ENCODE assay signal across 1 cellular context in genomic region chr17:46782250-46782953, GRCh38.
TF ChIP-seq lines count a peak whose summit lies in the region.

No MANE protein-coding gene starts in this region.

TF ChIP-seq in K562, 482 proteins besides CTCF, POLR2A, EP300 and RAD21 (continued from another document and continues in another):
- TF ChIP-seq, protein P1, sequence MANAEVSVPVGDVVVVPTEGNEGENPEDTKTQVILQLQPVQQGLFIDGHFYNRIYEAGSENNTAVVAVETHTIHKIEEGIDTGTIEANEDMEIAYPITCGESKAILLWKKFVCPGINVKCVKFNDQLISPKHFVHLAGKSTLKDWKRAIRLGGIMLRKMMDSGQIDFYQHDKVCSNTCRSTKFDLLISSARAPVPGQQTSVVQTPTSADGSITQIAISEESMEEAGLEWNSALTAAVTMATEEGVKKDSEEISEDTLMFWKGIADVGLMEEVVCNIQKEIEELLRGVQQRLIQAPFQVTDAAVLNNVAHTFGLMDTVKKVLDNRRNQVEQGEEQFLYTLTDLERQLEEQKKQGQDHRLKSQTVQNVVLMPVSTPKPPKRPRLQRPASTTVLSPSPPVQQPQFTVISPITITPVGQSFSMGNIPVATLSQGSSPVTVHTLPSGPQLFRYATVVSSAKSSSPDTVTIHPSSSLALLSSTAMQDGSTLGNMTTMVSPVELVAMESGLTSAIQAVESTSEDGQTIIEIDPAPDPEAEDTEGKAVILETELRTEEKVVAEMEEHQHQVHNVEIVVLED (CRISPR knock-in tag; IDR thresholded peaks at IDR 0.05): no peak
- TF ChIP-seq KDM2B (CRISPR knock-in tag; IDR thresholded peaks at IDR 0.05) (no peak), TCF7 (IDR thresholded peaks at IDR 0.05; ENCODE audit: borderline replicate concordance) (no peak), ZNF518B (CRISPR knock-in tag; IDR thresholded peaks at IDR 0.05) (no peak), HMG20A (CRISPR knock-in tag; conservative IDR thresholded peaks at IDR 0.05) (no peak), RFX7 (CRISPR knock-in tag; IDR thresholded peaks at IDR 0.05) (no peak), FOS (IDR thresholded peaks at IDR 0.05; ENCODE audit: extremely low read depth, insufficient read length) (no peak), ZNF551 (CRISPR knock-in tag; IDR thresholded peaks at IDR 0.05) (no peak), HDAC2 (IDR thresholded peaks at IDR 0.05) (no peak), EP400 (IDR thresholded peaks at IDR 0.05) (no peak), ESRRA (IDR thresholded peaks at IDR 0.05; ENCODE audit: borderline replicate concordance, low read depth) (0 out of 2 replicates have a peak, but pooled peaks have one; percentile 15), ZNF644 (tag; IDR thresholded peaks at IDR 0.05; ENCODE audit: low read depth) (no peak), ZSCAN29 (IDR thresholded peaks at IDR 0.05) (no peak), CHD4 (IDR thresholded peaks at IDR 0.05; ENCODE audit: insufficient read depth, insufficient replicate concordance, low read depth, low read length, poor library complexity, severe bottlenecking) (no peak), ATF1 (CRISPR knock-in tag; IDR thresholded peaks at IDR 0.05) (no peak), ATF1 (tag; IDR thresholded peaks at IDR 0.05) (0 out of 2 replicates have a peak, but pooled peaks have one; percentile 33), ZNF217 (CRISPR knock-in tag; IDR thresholded peaks at IDR 0.05) (no peak), SNIP1 (IDR thresholded peaks at IDR 0.05; ENCODE audit: low read depth) (no peak), CTCFL (IDR thresholded peaks at IDR 0.05; ENCODE audit: borderline replicate concordance, insufficient read depth, low read depth, low read length, poor library complexity, severe bottlenecking) (no peak), FOXA3 (CRISPR knock-in tag; conservative IDR thresholded peaks at IDR 0.05 in 1 of 2, IDR thresholded peaks at IDR 0.05 in 1 of 2) (no peak), ZNF561 (CRISPR knock-in tag; conservative IDR thresholded peaks at IDR 0.05) (no peak), E2F6 (IDR thresholded peaks at IDR 0.05; ENCODE audit: borderline replicate concordance in 1 of 2, extremely low read depth in 1 of 2, insufficient read depth in 1 of 2, insufficient read length in 1 of 2, low read depth in 1 of 2, low read length in 1 of 2, poor library complexity in 1 of 2, severe bottlenecking in 1 of 2) (no peak), ELF1 (tag; IDR thresholded peaks at IDR 0.05) (no peak), CUX1 (CRISPR knock-in tag; IDR thresholded peaks at IDR 0.05) (no peak), SIX5 (IDR thresholded peaks at IDR 0.05; ENCODE audit: borderline replicate concordance in 1 of 2, insufficient read depth in 1 of 2, low read depth in 1 of 2, low read length in 2 of 2) (no peak), CBX8 (IDR thresholded peaks at IDR 0.05; ENCODE audit: borderline replicate concordance, extremely low read depth, low read depth, low read length, poor library complexity, severe bottlenecking) (no peak), STAT5A (IDR thresholded peaks at IDR 0.05; ENCODE audit: borderline replicate concordance, low read length) (no peak), NR4A1 (CRISPR knock-in tag; IDR thresholded peaks at IDR 0.05) (no peak), NR4A1 (tag; IDR thresholded peaks at IDR 0.05) (no peak), NFATC3 (IDR thresholded peaks at IDR 0.05) (no peak), SNRNP70 (optimal IDR thresholded peaks at IDR 0.05; ENCODE audit: low read depth, low read length) (no peak), HMGN3 (IDR thresholded peaks at IDR 0.05; ENCODE audit: borderline replicate concordance, extremely low read depth, insufficient read length, low read depth, low read length) (no peak), JUND (IDR thresholded peaks at IDR 0.05; ENCODE audit: borderline replicate concordance, low read depth, low read length) (peak; percentile 35; the same call in 1 of the 2 replicates), JUND (tag; IDR thresholded peaks at IDR 0.05; ENCODE audit: borderline replicate concordance, low read depth, low read length) (peak; percentile 24; the same call in 1 of the 3 replicates), ZNF184 (CRISPR knock-in tag; IDR thresholded peaks at IDR 0.05) (no peak)
- TF ChIP-seq, protein P2, sequence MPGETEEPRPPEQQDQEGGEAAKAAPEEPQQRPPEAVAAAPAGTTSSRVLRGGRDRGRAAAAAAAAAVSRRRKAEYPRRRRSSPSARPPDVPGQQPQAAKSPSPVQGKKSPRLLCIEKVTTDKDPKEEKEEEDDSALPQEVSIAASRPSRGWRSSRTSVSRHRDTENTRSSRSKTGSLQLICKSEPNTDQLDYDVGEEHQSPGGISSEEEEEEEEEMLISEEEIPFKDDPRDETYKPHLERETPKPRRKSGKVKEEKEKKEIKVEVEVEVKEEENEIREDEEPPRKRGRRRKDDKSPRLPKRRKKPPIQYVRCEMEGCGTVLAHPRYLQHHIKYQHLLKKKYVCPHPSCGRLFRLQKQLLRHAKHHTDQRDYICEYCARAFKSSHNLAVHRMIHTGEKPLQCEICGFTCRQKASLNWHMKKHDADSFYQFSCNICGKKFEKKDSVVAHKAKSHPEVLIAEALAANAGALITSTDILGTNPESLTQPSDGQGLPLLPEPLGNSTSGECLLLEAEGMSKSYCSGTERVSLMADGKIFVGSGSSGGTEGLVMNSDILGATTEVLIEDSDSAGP (CRISPR knock-in tag; IDR thresholded peaks at IDR 0.05): no peak
- TF ChIP-seq, protein P3, sequence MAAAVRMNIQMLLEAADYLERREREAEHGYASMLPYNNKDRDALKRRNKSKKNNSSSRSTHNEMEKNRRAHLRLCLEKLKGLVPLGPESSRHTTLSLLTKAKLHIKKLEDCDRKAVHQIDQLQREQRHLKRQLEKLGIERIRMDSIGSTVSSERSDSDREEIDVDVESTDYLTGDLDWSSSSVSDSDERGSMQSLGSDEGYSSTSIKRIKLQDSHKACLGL (CRISPR knock-in tag; IDR thresholded peaks at IDR 0.05; ENCODE audit: borderline replicate concordance, poor library complexity, severe bottlenecking): no peak
- TF ChIP-seq, protein P4, sequence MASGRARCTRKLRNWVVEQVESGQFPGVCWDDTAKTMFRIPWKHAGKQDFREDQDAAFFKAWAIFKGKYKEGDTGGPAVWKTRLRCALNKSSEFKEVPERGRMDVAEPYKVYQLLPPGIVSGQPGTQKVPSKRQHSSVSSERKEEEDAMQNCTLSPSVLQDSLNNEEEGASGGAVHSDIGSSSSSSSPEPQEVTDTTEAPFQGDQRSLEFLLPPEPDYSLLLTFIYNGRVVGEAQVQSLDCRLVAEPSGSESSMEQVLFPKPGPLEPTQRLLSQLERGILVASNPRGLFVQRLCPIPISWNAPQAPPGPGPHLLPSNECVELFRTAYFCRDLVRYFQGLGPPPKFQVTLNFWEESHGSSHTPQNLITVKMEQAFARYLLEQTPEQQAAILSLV (tag; IDR thresholded peaks at IDR 0.05): no peak
- TF ChIP-seq, protein P5, sequence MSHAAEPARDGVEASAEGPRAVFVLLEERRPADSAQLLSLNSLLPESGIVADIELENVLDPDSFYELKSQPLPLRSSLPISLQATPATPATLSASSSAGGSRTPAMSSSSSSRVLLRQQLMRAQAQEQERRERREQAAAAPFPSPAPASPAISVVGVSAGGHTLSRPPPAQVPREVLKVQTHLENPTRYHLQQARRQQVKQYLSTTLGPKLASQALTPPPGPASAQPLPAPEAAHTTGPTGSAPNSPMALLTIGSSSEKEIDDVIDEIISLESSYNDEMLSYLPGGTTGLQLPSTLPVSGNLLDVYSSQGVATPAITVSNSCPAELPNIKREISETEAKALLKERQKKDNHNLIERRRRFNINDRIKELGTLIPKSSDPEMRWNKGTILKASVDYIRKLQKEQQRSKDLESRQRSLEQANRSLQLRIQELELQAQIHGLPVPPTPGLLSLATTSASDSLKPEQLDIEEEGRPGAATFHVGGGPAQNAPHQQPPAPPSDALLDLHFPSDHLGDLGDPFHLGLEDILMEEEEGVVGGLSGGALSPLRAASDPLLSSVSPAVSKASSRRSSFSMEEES (CRISPR knock-in tag; IDR thresholded peaks at IDR 0.05): no peak
- TF ChIP-seq, protein P6, sequence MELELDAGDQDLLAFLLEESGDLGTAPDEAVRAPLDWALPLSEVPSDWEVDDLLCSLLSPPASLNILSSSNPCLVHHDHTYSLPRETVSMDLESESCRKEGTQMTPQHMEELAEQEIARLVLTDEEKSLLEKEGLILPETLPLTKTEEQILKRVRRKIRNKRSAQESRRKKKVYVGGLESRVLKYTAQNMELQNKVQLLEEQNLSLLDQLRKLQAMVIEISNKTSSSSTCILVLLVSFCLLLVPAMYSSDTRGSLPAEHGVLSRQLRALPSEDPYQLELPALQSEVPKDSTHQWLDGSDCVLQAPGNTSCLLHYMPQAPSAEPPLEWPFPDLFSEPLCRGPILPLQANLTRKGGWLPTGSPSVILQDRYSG (tag; conservative IDR thresholded peaks at IDR 0.05; ENCODE audit: low read depth): no peak
